ENCODE assay signal across 22 cellular contexts in genomic region chr9:83445703-83446102, GRCh38.
"Had no signal": no experiment of that assay in that cellular context is flagged by ENCODE, and none has a peak within 500 bp of the region (broad histone marks: within the 10 kb centered on the region; RNA-seq: fewer than 3 reads in every experiment).

No MANE protein-coding gene starts in this region.

- H3K4me3 Mint-ChIP-seq: dendritic cell treated with granulocyte-macrophage colony-stimulating factor and Interleukin-4, amounts not matched to agents 40 ng/mL and 50 ng/mL, for 4 days; endodermal cell; naive thymus-derived CD4-positive, alpha-beta T cell; nephron progenitor cell; stimulated activated effector memory CD8-positive, alpha-beta T cell treated with anti-CD3 and anti-CD28 coated beads, Interleukin-12 subunit alpha, Interleukin-12 subunit beta, amount 100 ng/mL, for 72 hours had no signal

- H3K27me3 Mint-ChIP-seq: dendritic cell treated with granulocyte-macrophage colony-stimulating factor and Interleukin-4, amounts not matched to agents 40 ng/mL and 50 ng/mL, for 4 days; naive thymus-derived CD4-positive, alpha-beta T cell had no signal

- H3K4me1 ChIP-seq: colonic mucosa had no signal

- H3K4me1 Mint-ChIP-seq: endodermal cell; naive thymus-derived CD4-positive, alpha-beta T cell; stimulated activated effector memory CD8-positive, alpha-beta T cell treated with anti-CD3 and anti-CD28 coated beads, Interleukin-12 subunit alpha, Interleukin-12 subunit beta, amount 100 ng/mL, for 72 hours had no signal

- ATAC-seq: left lobe of liver; naive thymus-derived CD4-positive, alpha-beta T cell; pancreas; sciatic nerve; stimulated activated effector memory CD8-positive, alpha-beta T cell treated with anti-CD3 and anti-CD28 coated beads, Interleukin-12 subunit alpha, Interleukin-12 subunit beta, amount 100 ng/mL, for 72 hours had no signal

- H3K9me3 Mint-ChIP-seq: dendritic cell treated with granulocyte-macrophage colony-stimulating factor and Interleukin-4, amounts not matched to agents 40 ng/mL and 50 ng/mL, for 4 days; endodermal cell; nephron progenitor cell; stimulated activated effector memory CD8-positive, alpha-beta T cell treated with anti-CD3 and anti-CD28 coated beads, Interleukin-12 subunit alpha, Interleukin-12 subunit beta, amount 100 ng/mL, for 72 hours had no signal

- H3K27me3 ChIP-seq: colonic mucosa, esophagus muscularis mucosa, pancreas, stomach, thyroid gland had no signal

- H3K27ac Mint-ChIP-seq: dendritic cell treated with granulocyte-macrophage colony-stimulating factor and Interleukin-4, amounts not matched to agents 40 ng/mL and 50 ng/mL, for 4 days; endodermal cell; naive thymus-derived CD4-positive, alpha-beta T cell; nephron progenitor cell; stimulated activated effector memory CD8-positive, alpha-beta T cell treated with anti-CD3 and anti-CD28 coated beads, Interleukin-12 subunit alpha, Interleukin-12 subunit beta, amount 100 ng/mL, for 72 hours had no signal

- H3K9me3 ChIP-seq: colonic mucosa, esophagus muscularis mucosa, pancreas, stomach, thyroid gland had no signal

- H3K36me3 Mint-ChIP-seq: stimulated activated effector memory CD8-positive, alpha-beta T cell treated with anti-CD3 and anti-CD28 coated beads, Interleukin-12 subunit alpha, Interleukin-12 subunit beta, amount 100 ng/mL, for 72 hours had no signal

- DNase-seq: central memory CD4-positive, alpha-beta T cell; colonic mucosa; effector CD8-positive, alpha-beta T cell; endodermal cell; foreskin melanocyte; mammary epithelial cell; mesendoderm; midbrain; naive thymus-derived CD4-positive, alpha-beta T cell; nephron progenitor cell; occipital lobe; pancreas; stimulated activated CD4-positive, alpha-beta T cell treated with anti-CD3 and anti-CD28 coated beads, Interleukin-2, amount 100 ng/mL, for 24 hours; stimulated activated CD4-positive, alpha-beta T cell treated with anti-CD3 and anti-CD28 coated beads, Interleukin-4, amount 100 ng/mL, for 24 hours; stimulated activated naive CD4-positive, alpha-beta T cell treated with Interleukin-2 at 50 U/mL for 16 hours; stomach; thyroid gland had no signal

- H3K27ac ChIP-seq: colonic mucosa, esophagus muscularis mucosa, pancreas, stomach, thyroid gland had no signal

- H3K36me3 ChIP-seq: colonic mucosa, esophagus muscularis mucosa, pancreas, stomach, thyroid gland had no signal

- H3K4me3 ChIP-seq: colonic mucosa, esophagus muscularis mucosa, pancreas, stomach, thyroid gland had no signal
